In the genomic region with DNA sequence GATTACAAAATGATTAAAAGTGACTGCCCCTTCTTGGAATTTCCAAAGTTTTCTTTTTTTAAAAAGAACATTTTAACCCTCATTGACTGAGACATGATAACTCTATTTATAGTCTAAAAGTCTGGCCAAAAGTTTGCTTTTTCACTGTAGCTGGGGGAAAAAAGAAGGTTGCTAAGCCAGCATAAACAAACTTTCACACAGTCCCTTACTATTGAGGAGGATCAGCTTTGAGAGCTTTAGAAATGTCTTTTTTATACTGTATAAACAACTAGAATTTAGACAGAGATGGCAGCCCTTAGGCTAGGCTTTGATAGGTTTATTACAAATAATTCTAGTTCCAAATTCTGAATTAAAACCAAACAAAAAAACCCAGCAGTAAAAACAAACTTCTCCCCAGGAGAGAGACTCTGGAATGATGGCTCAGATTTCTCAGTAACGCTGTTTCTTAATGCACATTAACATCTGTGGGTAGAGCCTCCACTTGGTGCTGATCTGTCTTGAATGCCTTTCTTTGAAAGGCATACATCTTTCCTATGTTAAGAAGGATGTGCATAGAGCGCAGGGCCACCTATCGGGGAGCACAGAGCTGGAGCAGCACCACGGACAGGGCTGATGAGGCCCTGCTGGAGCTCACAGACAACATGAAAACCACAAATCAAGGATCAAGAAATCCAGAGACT, we compare ENCODE assay signal across 10 cellular contexts.
DNase-seq lines count a peak whose midpoint lies in the region; ATAC-seq and TF ChIP-seq lines count a peak whose summit lies in the region.
"Had no signal": no experiment of that assay in that cellular context is flagged by ENCODE, and none has a peak within 500 bp of the region (broad histone marks: within the 10 kb centered on the region; RNA-seq: fewer than 3 reads in every experiment).

No MANE protein-coding gene starts in this region.

- intact Hi-C loops in A673 (cut with micrococcal nuclease; ENCODE audit: unreplicated experiment) = no loop called here

- no peak overlapping the region for H3K27ac ChIP-seq in A673 (ENCODE audit: low read depth, low read length, poor library complexity, severe bottlenecking)

- H3K4me1 ChIP-seq in A673 (ENCODE audit: insufficient read depth, low read length, poor library complexity, severe bottlenecking) = no peaks in the 10 kb centered on the region

- peak; percentile 94 for ATAC-seq in WTC11
- ATAC-seq: stimulated activated naive CD8-positive, alpha-beta T cell treated with anti-CD3 and anti-CD28 coated beads, Interleukin-15, amount 100 ng/mL, for 72 hours had no signal

- no peaks in the 10 kb centered on the region for H3K9me3 ChIP-seq in A673 (ENCODE audit: low read depth, low read length, poor library complexity, severe bottlenecking)

- peaks cover 17% of the 10 kb centered on the region for H3K4me1 Mint-ChIP-seq in WTC11

- BruUV-seq in A673 (replicated peaks; lab: Mats Ljungman, UMichigan) = no TSS peak

- H3K4me3 Mint-ChIP-seq in WTC11 = no peak overlapping the region
- H3K4me3 Mint-ChIP-seq: activated naive CD8-positive, alpha-beta T cell treated with anti-CD3 and anti-CD28 coated beads, Interleukin-2, amount 10 ng/mL, durations not matched to agents 7 days and 5 days; stimulated activated naive CD8-positive, alpha-beta T cell treated with anti-CD3 and anti-CD28 coated beads, Interleukin-15, amount 100 ng/mL, for 72 hours had no signal

- H3K4me3 ChIP-seq in A673 (ENCODE audit: low read depth, low read length, poor library complexity, severe bottlenecking) (no peak overlapping the region), H7 (ENCODE audit: insufficient read depth, low read depth, low read length) (no peak overlapping the region)

- no peaks in the 10 kb centered on the region for H3K27me3 Mint-ChIP-seq in WTC11 (ENCODE audit: low read depth)

- peak; percentile 38 for DNase-seq in A673 (ENCODE audit: low spot score)
- peak; percentile 74 for DNase-seq in H7
- DNase-seq in WTC11 (ENCODE audit: low spot score) = peak; percentile 55
- DNase-seq in hepatic stellate cell (ENCODE audit: low spot score) = peak; percentile 37
- DNase-seq in activated effector memory CD4-positive, alpha-beta T cell treated with Interleukin-2 at 50 U/mL for 16 hours = no peak
- no peak for DNase-seq in NCI-H2196 (lab: John Stamatoyannopoulos, UW; ENCODE audit: unreplicated experiment)
- DNase-seq in NCI-H524 (lab: John Stamatoyannopoulos, UW) = no peak
- no peak for DNase-seq in NCI-H774 (lab: John Stamatoyannopoulos, UW)
- DNase-seq: activated naive CD8-positive, alpha-beta T cell treated with anti-CD3 and anti-CD28 coated beads, Interleukin-2, amount 10 ng/mL, durations not matched to agents 7 days and 5 days; stimulated activated naive CD8-positive, alpha-beta T cell treated with anti-CD3 and anti-CD28 coated beads, Interleukin-15, amount 100 ng/mL, for 72 hours had no signal

- H3K9me3 Mint-ChIP-seq in WTC11 = no peaks in the 10 kb centered on the region
- H3K9me3 Mint-ChIP-seq: activated naive CD8-positive, alpha-beta T cell treated with anti-CD3 and anti-CD28 coated beads, Interleukin-2, amount 10 ng/mL, durations not matched to agents 7 days and 5 days; stimulated activated naive CD8-positive, alpha-beta T cell treated with anti-CD3 and anti-CD28 coated beads, Interleukin-15, amount 100 ng/mL, for 72 hours had no signal

- H3K36me3 ChIP-seq in A673 (ENCODE audit: insufficient read depth, low read length, poor library complexity, severe bottlenecking) = no peaks in the 10 kb centered on the region
- peaks cover 3% of the 10 kb centered on the region for H3K36me3 ChIP-seq in H7 (replicated peaks; ENCODE audit: control insufficient read depth, insufficient read depth, low read length)

- no peak overlapping the region for H3K27ac Mint-ChIP-seq in WTC11
- H3K27ac Mint-ChIP-seq: activated naive CD8-positive, alpha-beta T cell treated with anti-CD3 and anti-CD28 coated beads, Interleukin-2, amount 10 ng/mL, durations not matched to agents 7 days and 5 days had no signal

- POLR2A ChIA-PET in A673 (lab: Charles Lee; ENCODE audit: low non-redundant PET) (no interaction called here), WTC11 (lab: Charles Lee) (interaction anchor here (0.7 to 1.0 kb wide), 2 partner anchors 12 to 124 kb away, joined by 4 to 9 read pairs; no protein-coding TSS in a partner anchor)

- CTCF ChIA-PET in A673 (lab: Charles Lee) (no interaction called here), WTC11 (lab: Charles Lee) (interaction anchor here (0.6 to 8.1 kb wide), 14 partner anchors 13 to 209 kb away, joined by 3 to 39 read pairs (median 4); no protein-coding TSS in a partner anchor)

- TF ChIP-seq CTCF in A673 (conservative IDR thresholded peaks at IDR 0.05; ENCODE audit: low read depth, low read length) (no peak), WTC11 (IDR thresholded peaks at IDR 0.05) (no peak)

- peaks cover 5% of the 10 kb centered on the region for H3K36me3 Mint-ChIP-seq in WTC11
- H3K36me3 Mint-ChIP-seq: activated naive CD8-positive, alpha-beta T cell treated with anti-CD3 and anti-CD28 coated beads, Interleukin-2, amount 10 ng/mL, durations not matched to agents 7 days and 5 days had no signal

- H3K27me3 ChIP-seq in A673 (replicated peaks; ENCODE audit: insufficient read depth, low read depth, low read length, poor library complexity) (peaks cover 8% of the 10 kb centered on the region), H7 (ENCODE audit: control insufficient read depth, insufficient read depth, low read length) (no peaks in the 10 kb centered on the region)

TF ChIP-seq in WTC11, 78 proteins besides CTCF, POLR2A, EP300 and RAD21 (continues in another document):
- no peak for TF ChIP-seq TEAD4 (CRISPR knock-in tag; IDR thresholded peaks at IDR 0.05)
- no peak for TF ChIP-seq USF1 (CRISPR knock-in tag; IDR thresholded peaks at IDR 0.05)
- TF ChIP-seq FOXJ3 (CRISPR knock-in tag; IDR thresholded peaks at IDR 0.05; ENCODE audit: borderline replicate concordance) = no peak
- TF ChIP-seq, protein P1, sequence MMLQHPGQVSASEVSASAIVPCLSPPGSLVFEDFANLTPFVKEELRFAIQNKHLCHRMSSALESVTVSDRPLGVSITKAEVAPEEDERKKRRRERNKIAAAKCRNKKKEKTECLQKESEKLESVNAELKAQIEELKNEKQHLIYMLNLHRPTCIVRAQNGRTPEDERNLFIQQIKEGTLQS (CRISPR knock-in tag; conservative IDR thresholded peaks at IDR 0.05) = no peak
- TF ChIP-seq, protein P2, sequence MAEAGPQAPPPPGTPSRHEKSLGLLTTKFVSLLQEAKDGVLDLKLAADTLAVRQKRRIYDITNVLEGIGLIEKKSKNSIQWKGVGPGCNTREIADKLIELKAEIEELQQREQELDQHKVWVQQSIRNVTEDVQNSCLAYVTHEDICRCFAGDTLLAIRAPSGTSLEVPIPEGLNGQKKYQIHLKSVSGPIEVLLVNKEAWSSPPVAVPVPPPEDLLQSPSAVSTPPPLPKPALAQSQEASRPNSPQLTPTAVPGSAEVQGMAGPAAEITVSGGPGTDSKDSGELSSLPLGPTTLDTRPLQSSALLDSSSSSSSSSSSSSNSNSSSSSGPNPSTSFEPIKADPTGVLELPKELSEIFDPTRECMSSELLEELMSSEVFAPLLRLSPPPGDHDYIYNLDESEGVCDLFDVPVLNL (CRISPR knock-in tag; IDR thresholded peaks at IDR 0.05; ENCODE audit: borderline replicate concordance, low read depth) = no peak
- no peak for TF ChIP-seq RORB (CRISPR knock-in tag; IDR thresholded peaks at IDR 0.05)
- no peak for TF ChIP-seq TP53 (CRISPR knock-in tag; IDR thresholded peaks at IDR 0.05)
- TF ChIP-seq ERG (CRISPR knock-in tag; IDR thresholded peaks at IDR 0.05) = no peak
- no peak for TF ChIP-seq OVOL2 (CRISPR knock-in tag; IDR thresholded peaks at IDR 0.05; ENCODE audit: borderline replicate concordance)
- no peak for TF ChIP-seq ZNF219 (CRISPR knock-in tag; IDR thresholded peaks at IDR 0.05; ENCODE audit: borderline replicate concordance)
- TF ChIP-seq, protein P3, sequence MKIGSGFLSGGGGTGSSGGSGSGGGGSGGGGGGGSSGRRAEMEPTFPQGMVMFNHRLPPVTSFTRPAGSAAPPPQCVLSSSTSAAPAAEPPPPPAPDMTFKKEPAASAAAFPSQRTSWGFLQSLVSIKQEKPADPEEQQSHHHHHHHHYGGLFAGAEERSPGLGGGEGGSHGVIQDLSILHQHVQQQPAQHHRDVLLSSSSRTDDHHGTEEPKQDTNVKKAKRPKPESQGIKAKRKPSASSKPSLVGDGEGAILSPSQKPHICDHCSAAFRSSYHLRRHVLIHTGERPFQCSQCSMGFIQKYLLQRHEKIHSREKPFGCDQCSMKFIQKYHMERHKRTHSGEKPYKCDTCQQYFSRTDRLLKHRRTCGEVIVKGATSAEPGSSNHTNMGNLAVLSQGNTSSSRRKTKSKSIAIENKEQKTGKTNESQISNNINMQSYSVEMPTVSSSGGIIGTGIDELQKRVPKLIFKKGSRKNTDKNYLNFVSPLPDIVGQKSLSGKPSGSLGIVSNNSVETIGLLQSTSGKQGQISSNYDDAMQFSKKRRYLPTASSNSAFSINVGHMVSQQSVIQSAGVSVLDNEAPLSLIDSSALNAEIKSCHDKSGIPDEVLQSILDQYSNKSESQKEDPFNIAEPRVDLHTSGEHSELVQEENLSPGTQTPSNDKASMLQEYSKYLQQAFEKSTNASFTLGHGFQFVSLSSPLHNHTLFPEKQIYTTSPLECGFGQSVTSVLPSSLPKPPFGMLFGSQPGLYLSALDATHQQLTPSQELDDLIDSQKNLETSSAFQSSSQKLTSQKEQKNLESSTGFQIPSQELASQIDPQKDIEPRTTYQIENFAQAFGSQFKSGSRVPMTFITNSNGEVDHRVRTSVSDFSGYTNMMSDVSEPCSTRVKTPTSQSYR (CRISPR knock-in tag; IDR thresholded peaks at IDR 0.05) = no peak

Comparison
In these comparisons a context has a peak if more than half of its experiments do, and no peak if none do; other contexts are left out.
1. DNase-seq: peak in A673 (single experiment), H7 (single experiment), WTC11 (single experiment) and hepatic stellate cell (single experiment); none in activated effector memory CD4-positive, alpha-beta T cell treated with Interleukin-2 at 50 U/mL for 16 hours (single experiment), NCI-H2196 (single experiment), NCI-H524 (0 of 2) and NCI-H774 (single experiment).